In the genomic region with DNA sequence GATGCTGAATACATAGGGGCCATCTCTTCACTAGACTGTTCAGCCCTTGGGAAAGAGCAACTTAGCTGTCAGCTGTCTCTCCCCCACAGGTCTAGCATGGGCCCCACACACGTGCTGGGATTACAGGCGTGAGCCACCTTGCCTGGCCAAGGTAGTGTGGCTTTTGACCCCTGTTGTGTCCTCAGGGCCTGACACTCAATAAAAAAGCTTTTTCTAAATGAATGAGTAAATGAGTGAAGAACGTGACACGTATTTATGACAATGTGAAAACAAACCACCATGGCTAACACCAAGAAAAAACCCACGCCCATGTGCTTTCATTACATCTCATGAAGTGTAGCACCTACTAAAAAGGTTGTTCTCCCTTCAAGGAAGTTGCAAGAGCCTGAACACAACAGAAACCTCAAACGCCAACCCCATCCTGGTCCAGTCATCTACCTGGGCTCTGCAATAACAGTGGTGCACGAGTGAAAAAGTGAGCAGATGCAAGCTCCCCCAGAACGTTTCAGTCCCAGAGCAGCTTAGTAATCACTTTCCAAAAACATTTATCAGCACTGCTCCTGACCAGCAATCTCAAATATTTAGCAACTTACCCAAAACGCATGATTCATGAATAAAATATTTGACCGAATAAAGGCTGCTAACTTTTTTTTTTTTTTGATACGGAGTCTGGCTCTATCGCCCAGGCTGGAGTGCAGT, we compare ENCODE assay signal across 1 cellular context.
TF ChIP-seq lines count a peak whose summit lies in the region.

No MANE protein-coding gene starts in this region.

TF ChIP-seq in H1, 55 proteins besides CTCF, POLR2A, EP300 and RAD21 (continued from another document):
- TF ChIP-seq, protein P1, sequence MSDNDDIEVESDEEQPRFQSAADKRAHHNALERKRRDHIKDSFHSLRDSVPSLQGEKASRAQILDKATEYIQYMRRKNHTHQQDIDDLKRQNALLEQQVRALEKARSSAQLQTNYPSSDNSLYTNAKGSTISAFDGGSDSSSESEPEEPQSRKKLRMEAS (IDR thresholded peaks at IDR 0.05): no peak
- TF ChIP-seq CHD1 (IDR thresholded peaks at IDR 0.05; ENCODE audit: low read depth, low read length) (no peak), CEBPB (IDR thresholded peaks at IDR 0.05; ENCODE audit: low read depth, low read length) (no peak), JUND (IDR thresholded peaks at IDR 0.05; ENCODE audit: low read length) (no peak), ASH2L (IDR thresholded peaks at IDR 0.05; ENCODE audit: low read length) (no peak), KDM4A (IDR thresholded peaks at IDR 0.05; ENCODE audit: low read depth, low read length, severe bottlenecking) (no peak), KDM1A (IDR thresholded peaks at IDR 0.05; ENCODE audit: borderline replicate concordance, low read length) (no peak), NANOG (IDR thresholded peaks at IDR 0.05; ENCODE audit: insufficient read depth, low read depth, low read length, poor library complexity, severe bottlenecking) (no peak), YY1 (IDR thresholded peaks at IDR 0.05; ENCODE audit: low read depth, low read length) (no peak)
- TF ChIP-seq, protein P2, sequence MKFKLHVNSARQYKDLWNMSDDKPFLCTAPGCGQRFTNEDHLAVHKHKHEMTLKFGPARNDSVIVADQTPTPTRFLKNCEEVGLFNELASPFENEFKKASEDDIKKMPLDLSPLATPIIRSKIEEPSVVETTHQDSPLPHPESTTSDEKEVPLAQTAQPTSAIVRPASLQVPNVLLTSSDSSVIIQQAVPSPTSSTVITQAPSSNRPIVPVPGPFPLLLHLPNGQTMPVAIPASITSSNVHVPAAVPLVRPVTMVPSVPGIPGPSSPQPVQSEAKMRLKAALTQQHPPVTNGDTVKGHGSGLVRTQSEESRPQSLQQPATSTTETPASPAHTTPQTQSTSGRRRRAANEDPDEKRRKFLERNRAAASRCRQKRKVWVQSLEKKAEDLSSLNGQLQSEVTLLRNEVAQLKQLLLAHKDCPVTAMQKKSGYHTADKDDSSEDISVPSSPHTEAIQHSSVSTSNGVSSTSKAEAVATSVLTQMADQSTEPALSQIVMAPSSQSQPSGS (IDR thresholded peaks at IDR 0.05; ENCODE audit: low read length): no peak
